In genomic region chr9:4114569-4115505, GRCh38 we compare ENCODE assay signal across 14 cellular contexts.
DNase-seq lines count a peak whose midpoint lies in the region; ATAC-seq and TF ChIP-seq lines count a peak whose summit lies in the region.
"Had no signal": no experiment of that assay in that cellular context is flagged by ENCODE, and none has a peak within 500 bp of the region (broad histone marks: within the 10 kb centered on the region; RNA-seq: fewer than 3 reads in every experiment).

No MANE protein-coding gene starts in this region.

- no peak overlapping the region for H3K4me3 ChIP-seq in AG10803 (ENCODE audit: low read length)
- H3K4me3 ChIP-seq: BLaER1 treated with 17β-estradiol and CSF1 and Interleukin-3, amounts not matched to agents 10 nM and 100 nM had no signal

- DNase-seq in AG10803 (ENCODE audit: low read depth) (peak; percentile 76), LoVo (ENCODE audit: low spot score) (peak; percentile 20), dedifferentiated amniotic fluid mesenchymal stem cell (ENCODE audit: extremely low spot score) (peak; percentile 37), left kidney (ENCODE audit: low read depth, low spot score) (peak; percentile 67), ureter (ENCODE audit: low spot score) (no peak), GM03348 (ENCODE audit: low spot score) (no peak)
- DNase-seq: activated CD4-positive, alpha-beta T cell treated with anti-CD3 and anti-CD28 coated beads, Interleukin-2, amount 10 ng/mL, durations not matched to agents 7 days and 5 days; central memory CD4-positive, alpha-beta T cell; NCI-H2227 treated with DMSO at 0.1 percent for 48 hours; occipital lobe had no signal

- TF ChIP-seq CTCF in AG10803 (conservative IDR thresholded peaks at IDR 0.05; ENCODE audit: low read length): no peak

- ATAC-seq in GM18502 (IDR thresholded peaks at IDR 0.05; ENCODE audit: poor library complexity, unreplicated experiment) (no peak), GM21619 (IDR thresholded peaks at IDR 0.05; ENCODE audit: unreplicated experiment) (no peak)
- ATAC-seq: stimulated activated effector memory CD8-positive, alpha-beta T cell treated with anti-CD3 and anti-CD28 coated beads, Interleukin-12 subunit alpha, Interleukin-12 subunit beta, amount 100 ng/mL, for 72 hours had no signal

Comparison
In these comparisons a context has a peak if more than half of its experiments do, and no peak if none do; other contexts are left out.
1. DNase-seq: peak in AG10803 (single experiment), LoVo (single experiment), dedifferentiated amniotic fluid mesenchymal stem cell (single experiment) and left kidney (single experiment); none in ureter (single experiment) and GM03348 (single experiment).